In genomic region chr2:24881623-24882022, GRCh38 we compare ENCODE assay signal across 14 cellular contexts. TPM values are rescaled to one million over a fixed set of nuclear protein-coding genes. Genes with fewer than 3 reads are reported as not detected.
DNase-seq lines count a peak whose midpoint lies in the region; ATAC-seq, FAIRE-seq and TF ChIP-seq lines count a peak whose summit lies in the region.
"Had no signal": no experiment of that assay in that cellular context is flagged by ENCODE, and none has a peak within 500 bp of the region (broad histone marks: within the 10 kb centered on the region; RNA-seq: fewer than 3 reads in every experiment).

No MANE protein-coding gene starts in this region.

- CTCF ChIA-PET in GM12878 (lab: Yijun Ruan, JAX) = interaction anchor here (1.3 kb wide), 2 partner anchors 10 to 13 kb away, joined by 3 to 5 read pairs; no protein-coding TSS in a partner anchor

- H3K9me3 ChIP-seq in BLaER1 (no peaks in the 10 kb centered on the region), GM12878 (replicated peaks; ENCODE audit: control insufficient read depth, insufficient read depth, low read length) (no peaks in the 10 kb centered on the region), upper lobe of left lung (no peaks in the 10 kb centered on the region)

- POLR2A ChIA-PET in GM12878 (lab: Charles Lee) = interaction anchor here (0.5 kb wide), 1 partner anchor 15 kb away, joined by 7 read pairs; no protein-coding TSS in a partner anchor

- SMC1A ChIA-PET in GM12878 (lab: Charles Lee; ENCODE audit: uncharacterized antibody, unreplicated experiment) = no interaction called here

- TF ChIP-seq EP300 in GM12878 (IDR thresholded peaks at IDR 0.05; ENCODE audit: borderline replicate concordance in 1 of 2, control insufficient read depth in 1 of 2, low read depth in 2 of 2, low read length in 2 of 2) (no peak), upper lobe of left lung (IDR thresholded peaks at IDR 0.05) (no peak)

- peaks cover 51% of the 10 kb centered on the region for H3K79me2 ChIP-seq in GM12878 (ENCODE audit: control insufficient read depth, insufficient read depth, low read length)

- H3K4me3 ChIP-seq in BLaER1 = no peak overlapping the region
- H3K4me3 ChIP-seq in GM12878 = no peak overlapping the region
- H3K4me3 ChIP-seq in upper lobe of left lung = no peak overlapping the region
- H3K4me3 ChIP-seq: SK-N-MC had no signal

- TF ChIP-seq CTCF in GM13977 (IDR thresholded peaks at IDR 0.05; ENCODE audit: extremely low read depth, insufficient read depth, missing control alignments) (peak; percentile 8), GM12878 (IDR thresholded peaks at IDR 0.05 in 2 of 3, conservative IDR thresholded peaks at IDR 0.05 in 1 of 3; ENCODE audit: control insufficient read depth in 2 of 3, extremely low read depth in 1 of 3, insufficient read depth in 1 of 3, low read depth in 3 of 3, low read length in 3 of 3) (peak in 1 of 3 experiments; percentile 15; a peak in 1 of 6 replicates), upper lobe of left lung (IDR thresholded peaks at IDR 0.05) (no peak)

- DNase-seq in GM13977 (ENCODE audit: low spot score) (no peak), GM12878 (ENCODE audit: low read depth, low spot score) (no peak), memory B cell (ENCODE audit: low spot score in 2 of 2) (no peak), NCI-H1048 (lab: John Stamatoyannopoulos, UW) (no peak), NOMO-1 treated with DMSO at 0.1 percent for 48 hours (lab: John Stamatoyannopoulos, UW; ENCODE audit: unreplicated experiment) (no peak), GM19240 (ENCODE audit: insufficient read length, low spot score) (no peak), upper lobe of left lung (no peak)
- DNase-seq: activated naive CD4-positive, alpha-beta T cell; effector memory CD4-positive, alpha-beta T cell; NCI-H226 had no signal

- TF ChIP-seq POLR2A in GM12878 (IDR thresholded peaks at IDR 0.05; ENCODE audit: low read depth, low read length) (no peak), upper lobe of left lung (IDR thresholded peaks at IDR 0.05) (no peak)

- no peak overlapping the region for H3K4me3 Mint-ChIP-seq in memory B cell
- H3K4me3 Mint-ChIP-seq: mesothelial cell of epicardium had no signal

- no peaks in the 10 kb centered on the region for H3K27me3 Mint-ChIP-seq in memory B cell

- H4K20me1 ChIP-seq in BLaER1 (peaks cover 41% of the 10 kb centered on the region), GM12878 (ENCODE audit: control insufficient read depth, insufficient read depth) (no peaks in the 10 kb centered on the region; the same call in 1 of the 2 replicates)

- no peak for FAIRE-seq in GM12878 (lab: Jason Lieb, UNC)
- FAIRE-seq: GM18507 had no signal

- H2AFZ ChIP-seq in GM12878 (ENCODE audit: control insufficient read depth, low read depth, low read length) = no peak overlapping the region

- TF ChIP-seq RAD21 in GM12878 (IDR thresholded peaks at IDR 0.05; ENCODE audit: insufficient read depth, low read depth, low read length) = no peak

- in situ Hi-C loops in GM13977 (cut with MboI; ENCODE audit: low pct_unique_long_range_greater_than_20kb, low sequenced_read_pairs, unreplicated experiment) = no loop called here
- in situ Hi-C loops in GM12878 (cut with MboI) = no loop called here

- 94% methylated on average over 9 of the region's 9 CpGs for WGBS in GM12878 (ENCODE audit: insufficient coverage, insufficient replicate concordance, low lambda C conversion rate, missing lambda C conversion rate)
- 85 to 86% methylated on average over 9 of the region's 9 CpGs for WGBS in upper lobe of left lung, 2 donors

- H3K27me3 ChIP-seq in BLaER1 (no peaks in the 10 kb centered on the region), GM12878 (replicated peaks in 1 of 2; ENCODE audit: control insufficient read depth in 2 of 2, insufficient read depth in 2 of 2, low read length in 1 of 2) (no peaks in the 10 kb centered on the region), upper lobe of left lung (no peaks in the 10 kb centered on the region)

- H3K4me1 Mint-ChIP-seq in memory B cell = peaks cover 46% of the 10 kb centered on the region
- H3K4me1 Mint-ChIP-seq: mesothelial cell of epicardium had no signal

- RAD21 ChIA-PET in GM12878 (lab: Charles Lee; ENCODE audit: unreplicated experiment) = interaction anchor here (0.6 kb wide), 1 partner anchor 387 kb away, joined by 3 read pairs; no protein-coding TSS in a partner anchor

- H3K36me3 Mint-ChIP-seq in memory B cell = peaks cover 4% of the 10 kb centered on the region

- no peak overlapping the region for H3K27ac ChIP-seq in BLaER1
- no peak overlapping the region for H3K27ac ChIP-seq in GM12878 (ENCODE audit: control insufficient read depth, insufficient read depth)
- H3K27ac ChIP-seq in upper lobe of left lung = no peak overlapping the region
- H3K27ac ChIP-seq: SK-N-MC had no signal

- peak; percentile 33; the same call in 1 of the 3 replicates for ATAC-seq in GM12878
- peak; percentile 17 for ATAC-seq in memory B cell (ENCODE audit: low read depth)
- ATAC-seq in upper lobe of left lung (ENCODE audit: low FRiP score in 2 of 2) = no peak

- H3K4me2 ChIP-seq in BLaER1 (peak overlapping the region; percentile 88), GM12878 (ENCODE audit: control insufficient read depth, insufficient read depth) (no peak overlapping the region)

- H3K27ac Mint-ChIP-seq in memory B cell = no peak overlapping the region
- H3K27ac Mint-ChIP-seq: mesothelial cell of epicardium had no signal

- no peak overlapping the region for H3K9ac ChIP-seq in BLaER1
- no peak overlapping the region for H3K9ac ChIP-seq in GM12878 (ENCODE audit: control insufficient read depth, insufficient read depth, low read length)

- peaks cover 94% of the 10 kb centered on the region for H3K4me1 ChIP-seq in BLaER1
- peaks cover 16% of the 10 kb centered on the region for H3K4me1 ChIP-seq in GM12878 (ENCODE audit: control insufficient read depth, insufficient read depth, low read length)
- peaks cover 0 to 9% (median 4%) of the 10 kb centered on the region in 4 donors for H3K4me1 ChIP-seq in upper lobe of left lung

- H3K9me3 Mint-ChIP-seq in memory B cell = no peaks in the 10 kb centered on the region
- H3K9me3 Mint-ChIP-seq: mesothelial cell of epicardium had no signal

- BruUV-seq in GM12878 (replicated peaks; lab: Mats Ljungman, UMichigan) = no TSS peak

- H3K36me3 ChIP-seq in BLaER1 = peaks cover 25% of the 10 kb centered on the region; the same call in 1 of the 2 replicates
- H3K36me3 ChIP-seq in GM12878 (ENCODE audit: control insufficient read depth in 2 of 2, insufficient read depth in 2 of 2, low read length in 1 of 2) = peaks cover 0 to 7% of the 10 kb centered on the region in 2 experiments; a peak in 3 of 4 replicates
- no peaks in the 10 kb centered on the region for H3K36me3 ChIP-seq in upper lobe of left lung

- intact Hi-C loops in GM12878 (cut with micrococcal nuclease; ENCODE audit: unreplicated experiment) = no loop called here

TF ChIP-seq in GM12878, 131 proteins besides CTCF, POLR2A, EP300 and RAD21 (continues in another document):
- TF ChIP-seq ESRRA (IDR thresholded peaks at IDR 0.05; ENCODE audit: low read length) (no peak), MEF2A (IDR thresholded peaks at IDR 0.05; ENCODE audit: insufficient read depth, low read depth, low read length) (no peak), MYC (IDR thresholded peaks at IDR 0.05; ENCODE audit: insufficient read depth, insufficient read length, insufficient replicate concordance, low read length, severe bottlenecking) (no peak), PKNOX1 (IDR thresholded peaks at IDR 0.05) (no peak), TCF12 (IDR thresholded peaks at IDR 0.05; ENCODE audit: low read depth, low read length) (no peak), MTA2 (IDR thresholded peaks at IDR 0.05; ENCODE audit: low read depth) (no peak), ATF3 (IDR thresholded peaks at IDR 0.05; ENCODE audit: borderline replicate concordance, extremely low read depth, low read depth, low read length) (no peak)

RNA-seq across cellular contexts. Expression of gene ADCY3, which starts 38.4 kb away (rescaled TPM):
- total RNA-seq in GM12878 (2013; cell fraction: nucleolus; rRNA removed) = 60.6 and 79.4 TPM in 2 replicates
- total RNA-seq in GM12878 (2014; rRNA removed) (58.9 and 75.6 TPM in 2 replicates), GM12878 (2014; rRNA removed; fragmentation: Illumina TruSeq; extraction: Trizol) (44.9 and 47.5 TPM in 2 replicates), GM12878 (2021) (88.2 and 102 TPM in 2 replicates), upper lobe of left lung (10 to 100 TPM; 17.5 to 83.5 (median 36.5) TPM)
- polyA plus RNA-seq in GM12878 (2011; ENCODE audit: low read depth) = 37.7 TPM
- polyA plus RNA-seq in GM12878 (2011; rRNA removed) (31.0 and 53.2 TPM in 2 replicates), GM12878 (2014; fragmentation: Illumina TruSeq; extraction: Trizol) (44.4 and 72.7 TPM in 2 replicates), GM12878 (2014; fragmentation: Nextera tagmentation; extraction: Ambion mirVana) (1 to 10 TPM; 2.8 to 8.6 TPM), GM12878 (2014; rRNA removed) (90.5 and 107 TPM in 2 replicates), GM12878 (2016; fragmentation: Nextera tagmentation; extraction: Ambion mirVana) (10 to 100 TPM; 13.2 to 17.2 TPM)
- 63.0 and 77.4 TPM in 2 replicates for polyA plus RNA-seq in GM12878 (2011; cell fraction: cytosol; rRNA removed)
- 194 and 225 TPM in 2 replicates for polyA plus RNA-seq in GM12878 (2011; cell fraction: nucleus; rRNA removed)
- polyA plus RNA-seq in GM12878 (2012) = 70.8 and 89.9 TPM in 2 replicates
- 97.7 and 107 TPM in 2 replicates for polyA minus RNA-seq in GM12878 (2011; rRNA and poly(A)+ RNA removed)
- polyA minus RNA-seq in GM12878 (2011; cell fraction: cytosol; rRNA and poly(A)+ RNA removed) = 27.8 and 33.1 TPM in 2 replicates
- polyA minus RNA-seq in GM12878 (2011; cell fraction: nucleus; rRNA and poly(A)+ RNA removed) = 30.9 and 55.5 TPM in 2 replicates

Comparison
In these comparisons a context has a peak if more than half of its experiments do, and no peak if none do; other contexts are left out.
1. ATAC-seq: peak in GM12878 (single experiment) and memory B cell (single experiment); none in upper lobe of left lung (0 of 2).